8 cellular contexts compared by ENCODE assay signal in the genomic region with DNA sequence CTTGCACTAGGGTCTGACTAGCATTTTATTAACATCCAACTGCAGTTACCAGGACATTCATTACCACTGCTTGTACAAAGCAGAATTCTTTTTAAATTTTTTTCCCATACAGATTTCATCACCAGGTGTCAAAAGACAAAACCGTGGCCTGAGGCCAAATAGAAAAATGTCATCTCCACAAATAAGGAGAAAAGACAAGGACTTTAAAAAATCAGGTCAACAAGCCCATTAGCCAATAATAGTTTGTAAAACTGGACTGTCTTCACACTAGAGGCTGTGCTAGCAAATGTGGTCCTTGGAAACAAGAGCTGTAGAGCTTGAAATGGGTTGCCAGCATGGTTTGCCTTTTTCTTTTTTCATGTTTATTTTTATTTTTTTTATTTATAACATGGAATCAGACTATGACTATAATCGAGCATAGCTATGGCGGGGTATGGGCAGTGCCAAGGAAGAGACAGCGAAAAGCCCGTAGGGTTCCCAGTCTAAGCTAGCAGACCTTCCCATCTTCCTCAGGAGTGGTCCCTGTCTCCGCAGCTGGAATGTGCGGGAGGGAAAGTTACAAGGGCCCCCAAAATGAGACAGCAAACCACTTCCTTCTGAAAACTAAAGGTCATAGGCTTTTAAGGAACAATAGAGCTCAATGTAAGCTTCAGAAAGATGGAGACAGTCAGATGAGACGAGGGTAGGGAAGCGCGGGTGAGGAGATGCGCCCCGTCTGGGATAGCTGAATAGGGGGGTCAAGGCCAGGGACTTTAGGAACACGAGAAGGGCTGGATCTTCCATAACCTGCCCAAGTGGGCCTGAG. TPM values are rescaled to one million over a fixed set of nuclear protein-coding genes. Genes with fewer than 3 reads are reported as not detected.
A peak's percentile ranks its signal among the peaks of the same experiment; 100 is the strongest.
DNase-seq lines count a peak whose midpoint lies in the region; ATAC-seq, FAIRE-seq and TF ChIP-seq lines count a peak whose summit lies in the region.

No MANE protein-coding gene starts in this region.

- no peak for ATAC-seq in GM19467 (IDR thresholded peaks at IDR 0.05; ENCODE audit: unreplicated experiment)

- FAIRE-seq in urothelium cell line (lab: Jason Lieb, UNC): no peak

- peak overlapping the region; percentile 77 to 96 (median 94) for H3K4me3 ChIP-seq in Peyer's patch
- peak overlapping the region; percentile 91 for H3K4me3 ChIP-seq in mononuclear cell (ENCODE audit: low read length)

- H3K27ac ChIP-seq in Peyer's patch: peak overlapping the region; percentile 86 to 93 (median 89)

- H3K4me1 ChIP-seq in Peyer's patch (peaks cover 0 to 22% (median 3%) of the 10 kb centered on the region in 4 donors), mononuclear cell (ENCODE audit: insufficient read depth, low read length) (peaks cover 34% of the 10 kb centered on the region)

- no peaks in the 10 kb centered on the region for H3K27me3 ChIP-seq in Peyer's patch
- H3K27me3 ChIP-seq in mononuclear cell (ENCODE audit: insufficient read depth, low read length): no peaks in the 10 kb centered on the region

- TF ChIP-seq POLR2A in Peyer's patch (IDR thresholded peaks at IDR 0.05): no peak

- H3K9me3 ChIP-seq in Peyer's patch: no peaks in the 10 kb centered on the region
- no peaks in the 10 kb centered on the region for H3K9me3 ChIP-seq in mononuclear cell (ENCODE audit: low read depth, low read length)

- DNase-seq in NCI-H510A treated with DMSO at 0.1 percent for 48 hours (lab: John Stamatoyannopoulos, UW) (peak; percentile 35), NCI-H510A (lab: John Stamatoyannopoulos, UW) (no peak), Peyer's patch (peak in 1 of 3 donors; percentile 40), dermis blood vessel endothelial cell (peak; percentile 28), urothelium cell line (ENCODE audit: low spot score) (peak; percentile 22), NCI-H2227 (lab: John Stamatoyannopoulos, UW; ENCODE audit: unreplicated experiment) (no peak)

- TF ChIP-seq CTCF in Peyer's patch (IDR thresholded peaks at IDR 0.05): no peak

- H3K36me3 ChIP-seq in Peyer's patch: no peaks in the 10 kb centered on the region

RNA-seq across cellular contexts. Expression of a gene that starts 1.5 kb away (rescaled TPM):
- 10 to 100 TPM; 17.3 to 33.0 (median 28.5) TPM for total RNA-seq in Peyer's patch
- 17.7 and 25.5 TPM in 2 replicates for total RNA-seq in dermis blood vessel endothelial cell
- total RNA-seq in mononuclear cell: 7.2 TPM

RNA-seq across cellular contexts. Expression of a gene that starts 47.9 kb away (rescaled TPM):
- total RNA-seq in Peyer's patch: 10 to 100 TPM; 11.5 to 32.2 (median 17.4) TPM
- total RNA-seq in dermis blood vessel endothelial cell: 23.6 and 25.2 TPM in 2 replicates
- total RNA-seq in mononuclear cell: 10.1 TPM

Comparison
In these comparisons a context has a peak if more than half of its experiments do, and no peak if none do; other contexts are left out.
1. DNase-seq: peak in NCI-H510A treated with DMSO at 0.1 percent for 48 hours (single experiment), dermis blood vessel endothelial cell (single experiment) and urothelium cell line (single experiment); none in NCI-H510A (single experiment) and NCI-H2227 (single experiment).